Comparison of ENCODE assay signal across 34 cellular contexts in genomic region chr13:87855553-87855952, GRCh38.
"Had no signal": no experiment of that assay in that cellular context is flagged by ENCODE, and none has a peak within 500 bp of the region (broad histone marks: within the 10 kb centered on the region; RNA-seq: fewer than 3 reads in every experiment).

No MANE protein-coding gene starts in this region.

- DNase-seq: activated CD4-positive, alpha-beta memory T cell treated with anti-CD3 and anti-CD28 coated beads for 36 hours; activated CD4-positive, alpha-beta T cell treated with anti-CD3 and anti-CD28 coated beads for 1 hour; activated CD4-positive, alpha-beta T cell treated with anti-CD3 and anti-CD28 coated beads for 4 hours; activated CD4-positive, alpha-beta T cell treated with anti-CD3 and anti-CD28 coated beads, Interleukin-2, amount 10 ng/mL, durations not matched to agents 7 days and 5 days; activated CD8-positive, alpha-beta memory T cell treated with anti-CD3 and anti-CD28 coated beads, Interleukin-2, amount 10 ng/mL, durations not matched to agents 7 days and 5 days; activated CD8-positive, alpha-beta memory T cell treated with anti-CD3 and anti-CD28 coated beads, Interleukin-2, amount 50 U/mL, for 4 hours; activated CD8-positive, alpha-beta T cell treated with anti-CD3 and anti-CD28 coated beads, Interleukin-2, amount 10 ng/mL, durations not matched to agents 7 days and 5 days; activated gamma-delta T cell; activated naive CD4-positive, alpha-beta T cell; activated naive CD4-positive, alpha-beta T cell treated with anti-CD3 and anti-CD28 coated beads, Interleukin-2, amount 10 ng/mL, durations not matched to agents 7 days and 5 days; activated naive CD8-positive, alpha-beta T cell treated with anti-CD3 and anti-CD28 coated beads, Interleukin-2, amount 10 ng/mL, durations not matched to agents 7 days and 5 days; activated T-cell treated with anti-CD3 and anti-CD28 coated beads, Interleukin-2, amount 50 U/mL, for 1 hour; activated T-cell treated with anti-CD3 and anti-CD28 coated beads, Interleukin-2, amount 50 U/mL, for 48 hours; central memory CD4-positive, alpha-beta T cell; cerebellar nuclear complex; dorsolateral prefrontal cortex; effector memory CD4-positive, alpha-beta T cell; endodermal cell; erythroblast; foreskin keratinocyte; head of caudate nucleus; hippocampal formation; T-helper 1 cell; T-helper 17 cell; T1000 had no signal

- H3K9me3 ChIP-seq: ascending aorta, breast epithelium, esophagus muscularis mucosa had no signal

- H3K27ac Mint-ChIP-seq: activated CD4-positive, alpha-beta memory T cell treated with anti-CD3 and anti-CD28 coated beads for 36 hours; activated CD4-positive, alpha-beta T cell treated with anti-CD3 and anti-CD28 coated beads, Interleukin-2, amount 10 ng/mL, durations not matched to agents 7 days and 5 days; activated CD8-positive, alpha-beta memory T cell treated with anti-CD3 and anti-CD28 coated beads, Interleukin-2, amount 10 ng/mL, durations not matched to agents 7 days and 5 days; activated CD8-positive, alpha-beta T cell treated with anti-CD3 and anti-CD28 coated beads, Interleukin-2, amount 10 ng/mL, durations not matched to agents 7 days and 5 days; activated naive CD4-positive, alpha-beta T cell treated with anti-CD3 and anti-CD28 coated beads, Interleukin-2, amount 10 ng/mL, durations not matched to agents 7 days and 5 days; activated naive CD4-positive, alpha-beta T cell treated with anti-CD3 and anti-CD28 coated beads, Interleukin-2, amount 50 U/mL, for 72 hours; activated naive CD8-positive, alpha-beta T cell treated with anti-CD3 and anti-CD28 coated beads, Interleukin-2, amount 10 ng/mL, durations not matched to agents 7 days and 5 days; brain; dendritic cell treated with granulocyte-macrophage colony-stimulating factor and Interleukin-4, amounts not matched to agents 40 ng/mL and 50 ng/mL, for 4 days; endodermal cell; T-helper 17 cell; T-helper 2 cell treated with Interferon-gamma antibody and Interleukin-4, amounts not matched to agents 5 μg/mL and 100 μg/mL, for 36 hours had no signal

- H3K36me3 ChIP-seq: ascending aorta, breast epithelium, cardiac muscle cell, esophagus muscularis mucosa had no signal

- ATAC-seq: activated CD8-positive, alpha-beta memory T cell treated with anti-CD3 and anti-CD28 coated beads, Interleukin-2, amount 10 ng/mL, durations not matched to agents 7 days and 5 days; activated CD8-positive, alpha-beta T cell treated with anti-CD3 and anti-CD28 coated beads, Interleukin-2, amount 10 ng/mL, durations not matched to agents 7 days and 5 days; activated naive CD4-positive, alpha-beta T cell treated with anti-CD3 and anti-CD28 coated beads, Interleukin-2, amount 50 U/mL, for 72 hours; foreskin keratinocyte; T-helper 17 cell had no signal

- H3K27ac ChIP-seq: ascending aorta, breast epithelium, cardiac muscle cell, coronary artery, dorsolateral prefrontal cortex, esophagus muscularis mucosa, foreskin keratinocyte had no signal

- H3K4me1 ChIP-seq: ascending aorta, breast epithelium, esophagus muscularis mucosa, foreskin keratinocyte had no signal

- H3K36me3 Mint-ChIP-seq: activated CD8-positive, alpha-beta memory T cell treated with anti-CD3 and anti-CD28 coated beads, Interleukin-2, amount 10 ng/mL, durations not matched to agents 7 days and 5 days; activated naive CD4-positive, alpha-beta T cell treated with anti-CD3 and anti-CD28 coated beads, Interleukin-2, amount 10 ng/mL, durations not matched to agents 7 days and 5 days; activated naive CD8-positive, alpha-beta T cell treated with anti-CD3 and anti-CD28 coated beads, Interleukin-2, amount 10 ng/mL, durations not matched to agents 7 days and 5 days; brain had no signal

- H3K9me3 Mint-ChIP-seq: endodermal cell had no signal

- H3K4me3 Mint-ChIP-seq: activated CD4-positive, alpha-beta memory T cell treated with anti-CD3 and anti-CD28 coated beads for 36 hours; activated CD4-positive, alpha-beta T cell treated with anti-CD3 and anti-CD28 coated beads, Interleukin-2, amount 10 ng/mL, durations not matched to agents 7 days and 5 days; activated CD8-positive, alpha-beta memory T cell treated with anti-CD3 and anti-CD28 coated beads, Interleukin-2, amount 10 ng/mL, durations not matched to agents 7 days and 5 days; activated CD8-positive, alpha-beta T cell treated with anti-CD3 and anti-CD28 coated beads, Interleukin-2, amount 10 ng/mL, durations not matched to agents 7 days and 5 days; activated naive CD4-positive, alpha-beta T cell treated with anti-CD3 and anti-CD28 coated beads, Interleukin-2, amount 10 ng/mL, durations not matched to agents 7 days and 5 days; activated naive CD8-positive, alpha-beta T cell treated with anti-CD3 and anti-CD28 coated beads, Interleukin-2, amount 10 ng/mL, durations not matched to agents 7 days and 5 days; brain; dendritic cell treated with granulocyte-macrophage colony-stimulating factor and Interleukin-4, amounts not matched to agents 40 ng/mL and 50 ng/mL, for 4 days; endodermal cell; T-helper 17 cell; T-helper 2 cell treated with Interferon-gamma antibody and Interleukin-4, amounts not matched to agents 5 μg/mL and 100 μg/mL, for 36 hours had no signal

- H3K4me3 ChIP-seq: ascending aorta, breast epithelium, cardiac muscle cell, coronary artery, dorsolateral prefrontal cortex, esophagus muscularis mucosa had no signal

- H3K27me3 Mint-ChIP-seq: activated CD4-positive, alpha-beta memory T cell treated with anti-CD3 and anti-CD28 coated beads for 36 hours; activated CD4-positive, alpha-beta T cell treated with anti-CD3 and anti-CD28 coated beads, Interleukin-2, amount 10 ng/mL, durations not matched to agents 7 days and 5 days; activated CD8-positive, alpha-beta memory T cell treated with anti-CD3 and anti-CD28 coated beads, Interleukin-2, amount 10 ng/mL, durations not matched to agents 7 days and 5 days; activated naive CD4-positive, alpha-beta T cell treated with anti-CD3 and anti-CD28 coated beads, Interleukin-2, amount 10 ng/mL, durations not matched to agents 7 days and 5 days; activated naive CD8-positive, alpha-beta T cell treated with anti-CD3 and anti-CD28 coated beads, Interleukin-2, amount 10 ng/mL, durations not matched to agents 7 days and 5 days; brain; dendritic cell treated with granulocyte-macrophage colony-stimulating factor and Interleukin-4, amounts not matched to agents 40 ng/mL and 50 ng/mL, for 4 days; T-helper 17 cell had no signal

- H3K4me1 Mint-ChIP-seq: activated CD4-positive, alpha-beta T cell treated with anti-CD3 and anti-CD28 coated beads, Interleukin-2, amount 10 ng/mL, durations not matched to agents 7 days and 5 days; activated CD8-positive, alpha-beta memory T cell treated with anti-CD3 and anti-CD28 coated beads, Interleukin-2, amount 10 ng/mL, durations not matched to agents 7 days and 5 days; activated naive CD4-positive, alpha-beta T cell treated with anti-CD3 and anti-CD28 coated beads, Interleukin-2, amount 10 ng/mL, durations not matched to agents 7 days and 5 days; activated naive CD8-positive, alpha-beta T cell treated with anti-CD3 and anti-CD28 coated beads, Interleukin-2, amount 10 ng/mL, durations not matched to agents 7 days and 5 days; endodermal cell; T-helper 17 cell had no signal

- H3K27me3 ChIP-seq: ascending aorta, breast epithelium, cardiac muscle cell, dorsolateral prefrontal cortex, esophagus muscularis mucosa, foreskin keratinocyte had no signal
